ENCODE assay signal across 1 cellular context in genomic region chr19:57351867-57352266, GRCh38.
TF ChIP-seq lines count a peak whose summit lies in the region.

No MANE protein-coding gene starts in this region.

TF ChIP-seq in H1, 55 proteins besides CTCF, POLR2A, EP300 and RAD21:
- TF ChIP-seq POLR2AphosphoS5 (IDR thresholded peaks at IDR 0.05; ENCODE audit: low read depth, low read length) (no peak), CBX5 (IDR thresholded peaks at IDR 0.05; ENCODE audit: low read depth, low read length) (no peak), BACH1 (IDR thresholded peaks at IDR 0.05; ENCODE audit: low read length) (no peak), RNF2 (IDR thresholded peaks at IDR 0.05; ENCODE audit: borderline replicate concordance, low read depth, low read length, missing control alignments, poor library complexity, severe bottlenecking) (no peak), HDAC6 (IDR thresholded peaks at IDR 0.05; ENCODE audit: low read depth, low read length) (no peak), TBP (IDR thresholded peaks at IDR 0.05; ENCODE audit: low read depth, low read length) (no peak), PHF8 (conservative IDR thresholded peaks at IDR 0.05; ENCODE audit: low read depth, low read length) (no peak), RBBP5 (IDR thresholded peaks at IDR 0.05; ENCODE audit: borderline replicate concordance, low read depth, low read length) (no peak), GTF2F1 (IDR thresholded peaks at IDR 0.05; ENCODE audit: borderline replicate concordance, low read depth, low read length) (no peak), JUND (IDR thresholded peaks at IDR 0.05; ENCODE audit: low read length) (no peak), SIRT6 (IDR thresholded peaks at IDR 0.05; ENCODE audit: low read length) (no peak), HDAC2 (IDR thresholded peaks at IDR 0.05; ENCODE audit: borderline replicate concordance in 1 of 2, low read depth in 2 of 2, low read length in 2 of 2) (no peak)
